Comparison of ENCODE assay signal across 2 cellular contexts in genomic region chr1:167159782-167160181, GRCh38.
TF ChIP-seq lines count a peak whose summit lies in the region.

No MANE protein-coding gene starts in this region.

TF ChIP-seq in HCT116, 20 proteins besides CTCF, POLR2A, EP300 and RAD21:
- TF ChIP-seq, protein P1, sequence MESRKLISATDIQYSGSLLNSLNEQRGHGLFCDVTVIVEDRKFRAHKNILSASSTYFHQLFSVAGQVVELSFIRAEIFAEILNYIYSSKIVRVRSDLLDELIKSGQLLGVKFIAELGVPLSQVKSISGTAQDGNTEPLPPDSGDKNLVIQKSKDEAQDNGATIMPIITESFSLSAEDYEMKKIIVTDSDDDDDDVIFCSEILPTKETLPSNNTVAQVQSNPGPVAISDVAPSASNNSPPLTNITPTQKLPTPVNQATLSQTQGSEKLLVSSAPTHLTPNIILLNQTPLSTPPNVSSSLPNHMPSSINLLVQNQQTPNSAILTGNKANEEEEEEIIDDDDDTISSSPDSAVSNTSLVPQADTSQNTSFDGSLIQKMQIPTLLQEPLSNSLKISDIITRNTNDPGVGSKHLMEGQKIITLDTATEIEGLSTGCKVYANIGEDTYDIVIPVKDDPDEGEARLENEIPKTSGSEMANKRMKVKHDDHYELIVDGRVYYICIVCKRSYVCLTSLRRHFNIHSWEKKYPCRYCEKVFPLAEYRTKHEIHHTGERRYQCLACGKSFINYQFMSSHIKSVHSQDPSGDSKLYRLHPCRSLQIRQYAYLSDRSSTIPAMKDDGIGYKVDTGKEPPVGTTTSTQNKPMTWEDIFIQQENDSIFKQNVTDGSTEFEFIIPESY (IDR thresholded peaks at IDR 0.05; ENCODE audit: extremely low read depth, insufficient replicate concordance, low read length): no peak
- peak; percentile 79; the same call in 1 of the 2 replicates for TF ChIP-seq CBX3 (IDR thresholded peaks at IDR 0.05; ENCODE audit: low read depth)
- no peak for TF ChIP-seq SP1 (IDR thresholded peaks at IDR 0.05; ENCODE audit: low read depth)

TF ChIP-seq in K562, 482 proteins besides CTCF, POLR2A, EP300 and RAD21:
- peak; percentile 82 for TF ChIP-seq ZNF766 (CRISPR knock-in tag; conservative IDR thresholded peaks at IDR 0.05)
- no peak for TF ChIP-seq FUS (optimal IDR thresholded peaks at IDR 0.05; ENCODE audit: low read depth, low read length)
